ENCODE assay signal across 1 cellular context in the genomic region with DNA sequence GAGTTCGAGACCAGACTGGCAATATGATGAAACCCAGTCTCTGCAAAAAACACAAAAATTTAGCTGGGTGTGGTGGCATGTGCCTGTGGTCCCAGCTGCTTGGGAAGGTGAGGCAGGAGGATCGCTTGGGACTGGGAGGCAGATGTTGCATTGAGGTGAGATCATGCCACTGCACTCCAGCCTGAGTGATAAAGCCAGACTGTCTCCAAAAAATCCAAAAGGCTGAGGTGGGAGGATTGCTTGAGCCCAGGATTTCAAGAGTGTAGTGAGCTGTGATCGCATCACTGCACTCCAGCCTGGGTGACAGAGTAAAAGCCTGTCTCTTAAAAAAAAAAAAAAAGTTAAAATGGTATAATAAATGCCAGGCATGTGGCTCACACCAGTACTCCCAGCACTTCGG.
TF ChIP-seq lines count a peak whose summit lies in the region.

No MANE protein-coding gene starts in this region.

TF ChIP-seq in K562, 482 proteins besides CTCF, POLR2A, EP300 and RAD21:
- no peak for TF ChIP-seq DDX20 (tag; IDR thresholded peaks at IDR 0.05; ENCODE audit: low read depth)
- TF ChIP-seq, protein P1, sequence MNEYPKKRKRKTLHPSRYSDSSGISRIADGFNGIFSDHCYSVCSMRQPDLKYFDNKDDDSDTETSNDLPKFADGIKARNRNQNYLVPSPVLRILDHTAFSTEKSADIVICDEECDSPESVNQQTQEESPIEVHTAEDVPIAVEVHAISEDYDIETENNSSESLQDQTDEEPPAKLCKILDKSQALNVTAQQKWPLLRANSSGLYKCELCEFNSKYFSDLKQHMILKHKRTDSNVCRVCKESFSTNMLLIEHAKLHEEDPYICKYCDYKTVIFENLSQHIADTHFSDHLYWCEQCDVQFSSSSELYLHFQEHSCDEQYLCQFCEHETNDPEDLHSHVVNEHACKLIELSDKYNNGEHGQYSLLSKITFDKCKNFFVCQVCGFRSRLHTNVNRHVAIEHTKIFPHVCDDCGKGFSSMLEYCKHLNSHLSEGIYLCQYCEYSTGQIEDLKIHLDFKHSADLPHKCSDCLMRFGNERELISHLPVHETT (CRISPR knock-in tag; conservative IDR thresholded peaks at IDR 0.05 in 1 of 2, IDR thresholded peaks at IDR 0.05 in 1 of 2) = no peak
- TF ChIP-seq, protein P2, sequence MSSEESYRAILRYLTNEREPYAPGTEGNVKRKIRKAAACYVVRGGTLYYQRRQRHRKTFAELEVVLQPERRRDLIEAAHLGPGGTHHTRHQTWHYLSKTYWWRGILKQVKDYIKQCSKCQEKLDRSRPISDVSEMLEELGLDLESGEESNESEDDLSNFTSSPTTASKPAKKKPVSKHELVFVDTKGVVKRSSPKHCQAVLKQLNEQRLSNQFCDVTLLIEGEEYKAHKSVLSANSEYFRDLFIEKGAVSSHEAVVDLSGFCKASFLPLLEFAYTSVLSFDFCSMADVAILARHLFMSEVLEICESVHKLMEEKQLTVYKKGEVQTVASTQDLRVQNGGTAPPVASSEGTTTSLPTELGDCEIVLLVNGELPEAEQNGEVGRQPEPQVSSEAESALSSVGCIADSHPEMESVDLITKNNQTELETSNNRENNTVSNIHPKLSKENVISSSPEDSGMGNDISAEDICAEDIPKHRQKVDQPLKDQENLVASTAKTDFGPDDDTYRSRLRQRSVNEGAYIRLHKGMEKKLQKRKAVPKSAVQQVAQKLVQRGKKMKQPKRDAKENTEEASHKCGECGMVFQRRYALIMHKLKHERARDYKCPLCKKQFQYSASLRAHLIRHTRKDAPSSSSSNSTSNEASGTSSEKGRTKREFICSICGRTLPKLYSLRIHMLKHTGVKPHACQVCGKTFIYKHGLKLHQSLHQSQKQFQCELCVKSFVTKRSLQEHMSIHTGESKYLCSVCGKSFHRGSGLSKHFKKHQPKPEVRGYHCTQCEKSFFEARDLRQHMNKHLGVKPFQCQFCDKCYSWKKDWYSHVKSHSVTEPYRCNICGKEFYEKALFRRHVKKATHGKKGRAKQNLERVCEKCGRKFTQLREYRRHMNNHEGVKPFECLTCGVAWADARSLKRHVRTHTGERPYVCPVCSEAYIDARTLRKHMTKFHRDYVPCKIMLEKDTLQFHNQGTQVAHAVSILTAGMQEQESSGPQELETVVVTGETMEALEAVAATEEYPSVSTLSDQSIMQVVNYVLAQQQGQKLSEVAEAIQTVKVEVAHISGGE (CRISPR knock-in tag; IDR thresholded peaks at IDR 0.05) = no peak
- TF ChIP-seq LCOR (CRISPR knock-in tag; IDR thresholded peaks at IDR 0.05) = no peak
- no peak for TF ChIP-seq BHLHE40 (IDR thresholded peaks at IDR 0.05; ENCODE audit: low read length)
- TF ChIP-seq, protein P3, sequence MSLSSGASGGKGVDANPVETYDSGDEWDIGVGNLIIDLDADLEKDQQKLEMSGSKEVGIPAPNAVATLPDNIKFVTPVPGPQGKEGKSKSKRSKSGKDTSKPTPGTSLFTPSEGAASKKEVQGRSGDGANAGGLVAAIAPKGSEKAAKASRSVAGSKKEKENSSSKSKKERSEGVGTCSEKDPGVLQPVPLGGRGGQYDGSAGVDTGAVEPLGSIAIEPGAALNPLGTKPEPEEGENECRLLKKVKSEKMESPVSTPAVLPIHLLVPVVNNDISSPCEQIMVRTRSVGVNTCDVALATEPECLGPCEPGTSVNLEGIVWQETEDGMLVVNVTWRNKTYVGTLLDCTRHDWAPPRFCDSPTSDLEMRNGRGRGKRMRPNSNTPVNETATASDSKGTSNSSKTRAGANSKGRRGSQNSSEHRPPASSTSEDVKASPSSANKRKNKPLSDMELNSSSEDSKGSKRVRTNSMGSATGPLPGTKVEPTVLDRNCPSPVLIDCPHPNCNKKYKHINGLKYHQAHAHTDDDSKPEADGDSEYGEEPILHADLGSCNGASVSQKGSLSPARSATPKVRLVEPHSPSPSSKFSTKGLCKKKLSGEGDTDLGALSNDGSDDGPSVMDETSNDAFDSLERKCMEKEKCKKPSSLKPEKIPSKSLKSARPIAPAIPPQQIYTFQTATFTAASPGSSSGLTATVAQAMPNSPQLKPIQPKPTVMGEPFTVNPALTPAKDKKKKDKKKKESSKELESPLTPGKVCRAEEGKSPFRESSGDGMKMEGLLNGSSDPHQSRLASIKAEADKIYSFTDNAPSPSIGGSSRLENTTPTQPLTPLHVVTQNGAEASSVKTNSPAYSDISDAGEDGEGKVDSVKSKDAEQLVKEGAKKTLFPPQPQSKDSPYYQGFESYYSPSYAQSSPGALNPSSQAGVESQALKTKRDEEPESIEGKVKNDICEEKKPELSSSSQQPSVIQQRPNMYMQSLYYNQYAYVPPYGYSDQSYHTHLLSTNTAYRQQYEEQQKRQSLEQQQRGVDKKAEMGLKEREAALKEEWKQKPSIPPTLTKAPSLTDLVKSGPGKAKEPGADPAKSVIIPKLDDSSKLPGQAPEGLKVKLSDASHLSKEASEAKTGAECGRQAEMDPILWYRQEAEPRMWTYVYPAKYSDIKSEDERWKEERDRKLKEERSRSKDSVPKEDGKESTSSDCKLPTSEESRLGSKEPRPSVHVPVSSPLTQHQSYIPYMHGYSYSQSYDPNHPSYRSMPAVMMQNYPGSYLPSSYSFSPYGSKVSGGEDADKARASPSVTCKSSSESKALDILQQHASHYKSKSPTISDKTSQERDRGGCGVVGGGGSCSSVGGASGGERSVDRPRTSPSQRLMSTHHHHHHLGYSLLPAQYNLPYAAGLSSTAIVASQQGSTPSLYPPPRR (CRISPR knock-in tag; IDR thresholded peaks at IDR 0.05; ENCODE audit: borderline replicate concordance) = no peak
- TF ChIP-seq ZZZ3 (IDR thresholded peaks at IDR 0.05) = no peak
- TF ChIP-seq TBP (optimal IDR thresholded peaks at IDR 0.05; ENCODE audit: low read depth, low read length) = no peak
- no peak for TF ChIP-seq ETV6 (IDR thresholded peaks at IDR 0.05; ENCODE audit: borderline replicate concordance in 1 of 2, low read depth in 2 of 2, low read length in 1 of 2)
- TF ChIP-seq ETV6 (CRISPR knock-in tag; IDR thresholded peaks at IDR 0.05; ENCODE audit: borderline replicate concordance) = no peak
- TF ChIP-seq ZC3H4 (CRISPR knock-in tag; IDR thresholded peaks at IDR 0.05; ENCODE audit: borderline replicate concordance) = no peak
- TF ChIP-seq, protein P4, sequence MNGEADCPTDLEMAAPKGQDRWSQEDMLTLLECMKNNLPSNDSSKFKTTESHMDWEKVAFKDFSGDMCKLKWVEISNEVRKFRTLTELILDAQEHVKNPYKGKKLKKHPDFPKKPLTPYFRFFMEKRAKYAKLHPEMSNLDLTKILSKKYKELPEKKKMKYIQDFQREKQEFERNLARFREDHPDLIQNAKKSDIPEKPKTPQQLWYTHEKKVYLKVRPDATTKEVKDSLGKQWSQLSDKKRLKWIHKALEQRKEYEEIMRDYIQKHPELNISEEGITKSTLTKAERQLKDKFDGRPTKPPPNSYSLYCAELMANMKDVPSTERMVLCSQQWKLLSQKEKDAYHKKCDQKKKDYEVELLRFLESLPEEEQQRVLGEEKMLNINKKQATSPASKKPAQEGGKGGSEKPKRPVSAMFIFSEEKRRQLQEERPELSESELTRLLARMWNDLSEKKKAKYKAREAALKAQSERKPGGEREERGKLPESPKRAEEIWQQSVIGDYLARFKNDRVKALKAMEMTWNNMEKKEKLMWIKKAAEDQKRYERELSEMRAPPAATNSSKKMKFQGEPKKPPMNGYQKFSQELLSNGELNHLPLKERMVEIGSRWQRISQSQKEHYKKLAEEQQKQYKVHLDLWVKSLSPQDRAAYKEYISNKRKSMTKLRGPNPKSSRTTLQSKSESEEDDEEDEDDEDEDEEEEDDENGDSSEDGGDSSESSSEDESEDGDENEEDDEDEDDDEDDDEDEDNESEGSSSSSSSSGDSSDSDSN (IDR thresholded peaks at IDR 0.05; ENCODE audit: borderline replicate concordance in 1 of 2, low read depth in 2 of 2, low read length in 2 of 2) = no peak
- TF ChIP-seq, protein P5, sequence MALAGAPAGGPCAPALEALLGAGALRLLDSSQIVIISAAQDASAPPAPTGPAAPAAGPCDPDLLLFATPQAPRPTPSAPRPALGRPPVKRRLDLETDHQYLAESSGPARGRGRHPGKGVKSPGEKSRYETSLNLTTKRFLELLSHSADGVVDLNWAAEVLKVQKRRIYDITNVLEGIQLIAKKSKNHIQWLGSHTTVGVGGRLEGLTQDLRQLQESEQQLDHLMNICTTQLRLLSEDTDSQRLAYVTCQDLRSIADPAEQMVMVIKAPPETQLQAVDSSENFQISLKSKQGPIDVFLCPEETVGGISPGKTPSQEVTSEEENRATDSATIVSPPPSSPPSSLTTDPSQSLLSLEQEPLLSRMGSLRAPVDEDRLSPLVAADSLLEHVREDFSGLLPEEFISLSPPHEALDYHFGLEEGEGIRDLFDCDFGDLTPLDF (CRISPR knock-in tag; IDR thresholded peaks at IDR 0.05) = no peak
- TF ChIP-seq MBD2 (IDR thresholded peaks at IDR 0.05; ENCODE audit: borderline replicate concordance, low read depth) = no peak
- TF ChIP-seq ZNF561 (CRISPR knock-in tag; conservative IDR thresholded peaks at IDR 0.05) = no peak
- TF ChIP-seq, protein P6, sequence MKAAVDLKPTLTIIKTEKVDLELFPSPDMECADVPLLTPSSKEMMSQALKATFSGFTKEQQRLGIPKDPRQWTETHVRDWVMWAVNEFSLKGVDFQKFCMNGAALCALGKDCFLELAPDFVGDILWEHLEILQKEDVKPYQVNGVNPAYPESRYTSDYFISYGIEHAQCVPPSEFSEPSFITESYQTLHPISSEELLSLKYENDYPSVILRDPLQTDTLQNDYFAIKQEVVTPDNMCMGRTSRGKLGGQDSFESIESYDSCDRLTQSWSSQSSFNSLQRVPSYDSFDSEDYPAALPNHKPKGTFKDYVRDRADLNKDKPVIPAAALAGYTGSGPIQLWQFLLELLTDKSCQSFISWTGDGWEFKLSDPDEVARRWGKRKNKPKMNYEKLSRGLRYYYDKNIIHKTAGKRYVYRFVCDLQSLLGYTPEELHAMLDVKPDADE (conservative IDR thresholded peaks at IDR 0.05; ENCODE audit: control insufficient read depth, low read depth, low read length) = no peak
- TF ChIP-seq ARNT (IDR thresholded peaks at IDR 0.05) = no peak
